Comparison of ENCODE assay signal across 12 cellular contexts in genomic region chr7:32559480-32559879, GRCh38.
DNase-seq lines count a peak whose midpoint lies in the region; ATAC-seq and TF ChIP-seq lines count a peak whose summit lies in the region.
"Had no signal": no experiment of that assay in that cellular context is flagged by ENCODE, and none has a peak within 500 bp of the region (broad histone marks: within the 10 kb centered on the region; RNA-seq: fewer than 3 reads in every experiment).

No MANE protein-coding gene starts in this region.

- no peaks in the 10 kb centered on the region for H3K27me3 ChIP-seq in left ventricle myocardium inferior (ENCODE audit: low read depth)
- no peaks in the 10 kb centered on the region for H3K27me3 ChIP-seq in H7 (ENCODE audit: control insufficient read depth, insufficient read depth, low read length)

- no peaks in the 10 kb centered on the region for H3K9me3 ChIP-seq in left ventricle myocardium inferior (replicated peaks)

- no peak overlapping the region for H3K27ac ChIP-seq in left ventricle myocardium inferior (replicated peaks)
- H3K27ac ChIP-seq: 22Rv1, GM23248 had no signal

- H3K36me3 ChIP-seq in left ventricle myocardium inferior (peaks cover 69% of the 10 kb centered on the region), H7 (replicated peaks; ENCODE audit: control insufficient read depth, insufficient read depth, low read length) (peaks cover 13% of the 10 kb centered on the region)

- peaks cover 9% of the 10 kb centered on the region for H3K4me1 ChIP-seq in left ventricle myocardium inferior

- no peak overlapping the region for H3K4me3 ChIP-seq in NB4 (ENCODE audit: low read depth, low read length)
- no peak overlapping the region for H3K4me3 ChIP-seq in left ventricle myocardium inferior
- H3K4me3 ChIP-seq in H7 (ENCODE audit: insufficient read depth, low read depth, low read length), result no peak overlapping the region
- H3K4me3 ChIP-seq: GM23248 had no signal

- intact Hi-C loops in left colon (cut with DNase I, micrococcal nuclease), result no loop called here
- intact Hi-C loops in left ventricle myocardium inferior (cut with micrococcal nuclease), result no loop called here

- TF ChIP-seq CTCF in NB4 (IDR thresholded peaks at IDR 0.05; ENCODE audit: low read depth, low read length), result no peak
- TF ChIP-seq CTCF in left ventricle myocardium inferior (IDR thresholded peaks at IDR 0.05; ENCODE audit: borderline replicate concordance), result no peak

- TF ChIP-seq POLR2A in NB4 (IDR thresholded peaks at IDR 0.05; ENCODE audit: extremely low read depth, insufficient read length), result no peak

- DNase-seq in NOMO-1 (lab: John Stamatoyannopoulos, UW; ENCODE audit: unreplicated experiment in 2 of 2), result peak; percentile 25 to 71
- no peak for DNase-seq in NOMO-1 treated with dmso at 0.1 percent for 144 hours (lab: John Stamatoyannopoulos, UW; ENCODE audit: unreplicated experiment)
- DNase-seq in NB4 (ENCODE audit: low read depth), result peak; percentile 52
- DNase-seq in left colon, result no peak
- DNase-seq in NCI-H526 treated with DMSO at 0.1 percent for 48 hours (lab: John Stamatoyannopoulos, UW), result no peak
- DNase-seq in left ventricle myocardium inferior, result no peak
- no peak for DNase-seq in H7
- DNase-seq: DMS53, GF-D8, GM23248 had no signal

- ATAC-seq in GM18868 (IDR thresholded peaks at IDR 0.05; ENCODE audit: unreplicated experiment) (peak; percentile 56), left colon (peak; percentile 39)

Comparison
In these comparisons a context has a peak if more than half of its experiments do, and no peak if none do; other contexts are left out.
1. DNase-seq: peak in NOMO-1 (2 of 2) and NB4 (single experiment); none in NOMO-1 treated with dmso at 0.1 percent for 144 hours (single experiment), left colon (0 of 2), NCI-H526 treated with DMSO at 0.1 percent for 48 hours (single experiment), left ventricle myocardium inferior (single experiment) and H7 (single experiment).